Comparison of ENCODE assay signal across 23 cellular contexts in genomic region chr2:143399679-143400078, GRCh38.
DNase-seq lines count a peak whose midpoint lies in the region; ATAC-seq, FAIRE-seq and TF ChIP-seq lines count a peak whose summit lies in the region.
"Had no signal": no experiment of that assay in that cellular context is flagged by ENCODE, and none has a peak within 500 bp of the region (broad histone marks: within the 10 kb centered on the region; RNA-seq: fewer than 3 reads in every experiment).

No MANE protein-coding gene starts in this region.

- no peak overlapping the region for H3K23ac ChIP-seq in IMR-90 (ENCODE audit: low read depth, low read length)

- no peaks in the 10 kb centered on the region for H3K9me2 ChIP-seq in PC-9 (ENCODE audit: insufficient read depth)

- H3K36me3 ChIP-seq in IMR-90 (ENCODE audit: control insufficient read depth, insufficient read depth, low read length) (no peaks in the 10 kb centered on the region), bronchial epithelial cell (ENCODE audit: control insufficient read depth, insufficient read depth, low read length) (no peaks in the 10 kb centered on the region), PC-9 (ENCODE audit: low read depth) (no peaks in the 10 kb centered on the region)
- H3K36me3 ChIP-seq: HAP-1, tibial nerve had no signal

- H3K18ac ChIP-seq in IMR-90 (ENCODE audit: low read depth, low read length) = peak overlapping the region; percentile 86

- TF ChIP-seq CTCF in IMR-90 (conservative IDR thresholded peaks at IDR 0.05; ENCODE audit: low read depth, low read length) (no peak), bronchial epithelial cell (IDR thresholded peaks at IDR 0.05; ENCODE audit: insufficient read depth, low read length, severe bottlenecking) (no peak), mesothelial cell of epicardium (IDR thresholded peaks at IDR 0.05; ENCODE audit: unreplicated experiment) (no peak), PC-9 (conservative IDR thresholded peaks at IDR 0.05) (no peak), GM10266 (IDR thresholded peaks at IDR 0.05; ENCODE audit: control insufficient read depth, insufficient read depth, low read depth, missing control alignments) (no peak)

- H3K9me3 ChIP-seq in IMR-90 (ENCODE audit: control insufficient read depth, insufficient read depth, low read length) (no peaks in the 10 kb centered on the region), PC-9 (ENCODE audit: insufficient read depth, low read depth) (no peaks in the 10 kb centered on the region)
- H3K9me3 ChIP-seq: HAP-1, mucosa of descending colon, tibial nerve had no signal

- no peak overlapping the region for H3K14ac ChIP-seq in IMR-90 (replicated peaks; ENCODE audit: low read depth, low read length)

- no CpG with 5 or more reads among the region's 2 CpGs for WGBS in IMR-90 (ENCODE audit: extremely low coverage in 2 of 2, insufficient read length in 1 of 2), 2 experiments

- H4K91ac ChIP-seq in IMR-90 (ENCODE audit: insufficient read depth, low read depth, low read length) = no peak overlapping the region

- BruUV-seq in IMR-90 (replicated peaks; lab: Mats Ljungman, UMichigan) = no TSS peak
- BruUV-seq in PC-9 (replicated peaks; lab: Mats Ljungman, UMichigan) = no TSS peak

- no peak for TF ChIP-seq POLR2A in IMR-90 (IDR thresholded peaks at IDR 0.05; ENCODE audit: low read depth, low read length)

- no peak overlapping the region for H2BK5ac ChIP-seq in IMR-90 (ENCODE audit: low read depth, low read length, poor library complexity, severe bottlenecking)

- peaks cover 27% of the 10 kb centered on the region for H3K4me1 Mint-ChIP-seq in mesothelial cell of epicardium

- no peaks in the 10 kb centered on the region for H3K27me3 Mint-ChIP-seq in mesothelial cell of epicardium (ENCODE audit: low read depth)
- H3K27me3 Mint-ChIP-seq: T-helper 17 cell had no signal

- H3K4me1 ChIP-seq in IMR-90 (ENCODE audit: control insufficient read depth, insufficient read depth, low read length) (peaks cover 7% of the 10 kb centered on the region), PC-9 (replicated peaks; ENCODE audit: insufficient read depth) (peaks cover 6% of the 10 kb centered on the region)
- H3K4me1 ChIP-seq: HAP-1 had no signal

- H3F3A ChIP-seq in PC-9 (ENCODE audit: insufficient read depth, low read depth) = no peaks in the 10 kb centered on the region

- H3K4me3 Mint-ChIP-seq in mesothelial cell of epicardium = no peak overlapping the region
- H3K4me3 Mint-ChIP-seq: T-helper 17 cell had no signal

- H2AK9ac ChIP-seq in IMR-90 (replicated peaks; ENCODE audit: low read depth, low read length, poor library complexity) = no peak overlapping the region

- no peak overlapping the region for H3K56ac ChIP-seq in IMR-90 (ENCODE audit: extremely low read depth, insufficient read depth, low read length)

- peak overlapping the region; percentile 50; the same call in 1 of the 2 replicates for H2BK120ac ChIP-seq in IMR-90 (ENCODE audit: low read depth, low read length)

- H4K20me1 ChIP-seq in IMR-90 (ENCODE audit: insufficient read depth, low read length) (no peaks in the 10 kb centered on the region), PC-9 (ENCODE audit: insufficient read depth) (no peaks in the 10 kb centered on the region)

- H3K4me3 ChIP-seq in IMR-90 (ENCODE audit: insufficient read depth, low read depth, low read length) (no peak overlapping the region), bronchial epithelial cell (ENCODE audit: low read depth, low read length) (no peak overlapping the region), PC-9 (no peak overlapping the region)
- H3K4me3 ChIP-seq: HAP-1, mucosa of descending colon, skin epidermis, tibial nerve had no signal

- no peak for FAIRE-seq in bronchial epithelial cell (lab: Jason Lieb, UNC)

- ATAC-seq in IMR-90 (ENCODE audit: low read depth) = peak; percentile 38; the same call in 1 of the 2 replicates
- ATAC-seq: left ventricle myocardium superior; mucosa of descending colon; stimulated activated naive CD8-positive, alpha-beta T cell treated with anti-CD3 and anti-CD28 coated beads, Interleukin-15, Interleukin-2, amounts not matched to agents 100 U/mL and 50 U/mL, for 24 hours; T-helper 17 cell had no signal

- H4K8ac ChIP-seq in IMR-90 (ENCODE audit: low read depth in 2 of 2, low read length in 2 of 2) = no peak overlapping the region

- no peak overlapping the region for H4K5ac ChIP-seq in IMR-90 (ENCODE audit: low read depth, low read length)

- H3K27ac ChIP-seq in IMR-90 (ENCODE audit: insufficient read depth, low read length) = peak overlapping the region; percentile 13; the same call in 1 of the 2 replicates
- no peak overlapping the region for H3K27ac ChIP-seq in PC-9
- H3K27ac ChIP-seq: tibial nerve had no signal

- no peaks in the 10 kb centered on the region for H3K79me2 ChIP-seq in PC-9 (ENCODE audit: low read depth)

- in situ Hi-C loops in IMR-90 (cut with MboI; ENCODE audit: low sequenced_read_pairs) = no loop called here

- TF ChIP-seq RAD21 in IMR-90 (IDR thresholded peaks at IDR 0.05; ENCODE audit: low read length) = no peak

- peak; percentile 71 for DNase-seq in EH (ENCODE audit: low read depth)
- peak; percentile 20 for DNase-seq in IMR-90
- peak; percentile 71 for DNase-seq in bronchial epithelial cell (ENCODE audit: low read depth)
- no peak for DNase-seq in mesothelial cell of epicardium (ENCODE audit: low spot score in 2 of 2, unreplicated experiment in 2 of 2)
- no peak for DNase-seq in PC-9
- DNase-seq in GM10266 (ENCODE audit: extremely low spot score) = no peak
- DNase-seq in activated T-cell treated with anti-CD3 and anti-CD28 coated beads, Interleukin-2, amount 50 U/mL, for 1 hour = no peak
- DNase-seq: activated CD4-positive, alpha-beta T cell treated with anti-CD3 and anti-CD28 coated beads, Interleukin-2, amount 50 U/mL, for 4 hours; amygdala; caudate nucleus; dermis blood vessel endothelial cell; DMS79; Karpas-422; left ventricle myocardium superior; mucosa of descending colon; NCI-H1092; NCI-H2107; NCI-H82; stimulated activated naive CD8-positive, alpha-beta T cell treated with anti-CD3 and anti-CD28 coated beads, Interleukin-15, Interleukin-2, amounts not matched to agents 100 U/mL and 50 U/mL, for 24 hours; T-helper 17 cell had no signal

- no peaks in the 10 kb centered on the region for H3K9me3 Mint-ChIP-seq in mesothelial cell of epicardium

- intact Hi-C loops in IMR-90 (cut with micrococcal nuclease) = no loop called here
- intact Hi-C loops in PC-9 (cut with micrococcal nuclease; ENCODE audit: unreplicated experiment) = no loop called here

- no peak overlapping the region for H2AK5ac ChIP-seq in IMR-90 (ENCODE audit: low read depth, low read length)

- no peaks in the 10 kb centered on the region for H3K36me3 Mint-ChIP-seq in mesothelial cell of epicardium

- H3K4me2 ChIP-seq in IMR-90 (ENCODE audit: low read depth, low read length) (no peak overlapping the region), PC-9 (no peak overlapping the region)

- dilution Hi-C loops in IMR-90 (cut with HindIII; ENCODE audit: low sequenced_read_pairs, unreplicated experiment) = no loop called here

- H3K27me3 ChIP-seq in IMR-90 (ENCODE audit: control insufficient read depth, insufficient read depth, low read length) (no peaks in the 10 kb centered on the region), bronchial epithelial cell (ENCODE audit: control insufficient read depth, insufficient read depth, low read length) (no peaks in the 10 kb centered on the region), PC-9 (ENCODE audit: insufficient read depth, low read depth) (no peaks in the 10 kb centered on the region)
- H3K27me3 ChIP-seq: tibial nerve had no signal

- H3K9me1 ChIP-seq in IMR-90 (ENCODE audit: insufficient read depth, low read length) = no peaks in the 10 kb centered on the region

- H3K79me1 ChIP-seq in IMR-90 (ENCODE audit: low read depth in 1 of 2, low read length in 2 of 2) = no peaks in the 10 kb centered on the region

- POLR2A ChIA-PET in IMR-90 (lab: Charles Lee; ENCODE audit: unreplicated experiment) (interaction anchor here (0.6 kb wide), 1 partner anchor 953 kb away, joined by 5 read pairs; no protein-coding TSS in a partner anchor), PC-9 (lab: Charles Lee; ENCODE audit: unreplicated experiment) (no interaction called here)

- H3K9ac ChIP-seq in IMR-90 (ENCODE audit: low read depth, low read length) = no peak overlapping the region

- H3K27ac Mint-ChIP-seq in mesothelial cell of epicardium = peak overlapping the region; percentile 23

- CTCF ChIA-PET in IMR-90 (lab: Yijun Ruan, JAX) (no interaction called here), PC-9 (lab: Charles Lee) (no interaction called here)

- H2BK20ac ChIP-seq in IMR-90 (ENCODE audit: low read depth, low read length) = no peak overlapping the region

- H2AFZ ChIP-seq in IMR-90 (replicated peaks; ENCODE audit: low read length, poor library complexity) (peak overlapping the region; percentile 17), PC-9 (no peak overlapping the region)

- H2BK15ac ChIP-seq in IMR-90 (ENCODE audit: low read depth, low read length) = no peak overlapping the region

- H3K4ac ChIP-seq in IMR-90 (ENCODE audit: low read depth, low read length) = no peak overlapping the region

TF ChIP-seq in IMR-90, 13 proteins besides CTCF, POLR2A, EP300 and RAD21 (continues in another document):
- TF ChIP-seq RFX5 (IDR thresholded peaks at IDR 0.05; ENCODE audit: low read depth, low read length) (no peak), ELK1 (IDR thresholded peaks at IDR 0.05; ENCODE audit: borderline replicate concordance, low read depth, low read length) (no peak), MAFK (IDR thresholded peaks at IDR 0.05; ENCODE audit: low read depth, low read length) (no peak), NFE2L2 (IDR thresholded peaks at IDR 0.05; ENCODE audit: low read depth, low read length) (no peak), USF2 (IDR thresholded peaks at IDR 0.05; ENCODE audit: low read depth, low read length) (no peak), BHLHE40 (IDR thresholded peaks at IDR 0.05; ENCODE audit: low read depth, low read length) (0 out of 2 replicates have a peak, but pooled peaks have one; percentile 14), CHD1 (IDR thresholded peaks at IDR 0.05; ENCODE audit: low read depth, low read length) (no peak)

Comparison
In these comparisons a context has a peak if more than half of its experiments do, and no peak if none do; other contexts are left out.
1. DNase-seq: peak in EH (single experiment), IMR-90 (single experiment) and bronchial epithelial cell (single experiment); none in mesothelial cell of epicardium (0 of 2), PC-9 (0 of 2), GM10266 (single experiment) and activated T-cell treated with anti-CD3 and anti-CD28 coated beads, Interleukin-2, amount 50 U/mL, for 1 hour (single experiment).